Comparison of ENCODE assay signal across 11 cellular contexts in the genomic region with DNA sequence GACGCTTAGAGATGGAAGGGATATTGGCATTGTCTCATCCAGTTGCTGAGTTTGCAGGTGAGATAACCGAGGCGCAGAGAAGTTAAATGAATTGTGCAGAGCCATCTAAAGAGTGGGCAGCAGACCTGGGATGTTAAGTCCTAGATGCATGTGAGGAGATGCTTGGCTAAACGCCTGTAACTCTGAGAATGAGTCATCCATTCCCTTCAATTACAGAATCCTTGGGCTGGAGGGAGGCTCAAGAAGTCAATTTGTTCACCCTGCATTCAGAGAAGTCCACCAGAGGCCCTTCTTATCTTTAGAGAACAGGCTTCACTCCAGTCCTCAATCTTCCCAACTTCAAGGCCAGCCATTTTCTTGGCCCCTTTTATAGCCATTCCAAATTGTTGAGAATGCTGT. TPM values are rescaled to one million over a fixed set of nuclear protein-coding genes. Genes with fewer than 3 reads are reported as not detected.
DNase-seq lines count a peak whose midpoint lies in the region; ATAC-seq, FAIRE-seq and TF ChIP-seq lines count a peak whose summit lies in the region.
"Had no signal": no experiment of that assay in that cellular context is flagged by ENCODE, and none has a peak within 500 bp of the region (broad histone marks: within the 10 kb centered on the region; RNA-seq: fewer than 3 reads in every experiment).

No MANE protein-coding gene starts in this region.

- H3K9me2 ChIP-seq in PC-3 (replicated peaks; ENCODE audit: low read length): no peaks in the 10 kb centered on the region

- H3K27me3 Mint-ChIP-seq in endodermal cell (ENCODE audit: insufficient read depth): peaks cover 5% of the 10 kb centered on the region

- no peaks in the 10 kb centered on the region for H3K9me3 Mint-ChIP-seq in endodermal cell

- BruUV-seq in PC-3 (replicated peaks; lab: Mats Ljungman, UMichigan): no TSS peak

- H3K4me2 ChIP-seq in PC-3 (ENCODE audit: low read length) (no peak overlapping the region), osteoblast (ENCODE audit: insufficient read depth, low read length) (peak overlapping the region; percentile 91)

- no peak for TF ChIP-seq CTCF in PC-3 (conservative IDR thresholded peaks at IDR 0.05; ENCODE audit: low read depth, low read length)
- no peak for TF ChIP-seq CTCF in endodermal cell (conservative IDR thresholded peaks at IDR 0.05)
- TF ChIP-seq CTCF in osteoblast (IDR thresholded peaks at IDR 0.05; ENCODE audit: extremely low read depth, low read depth, low read length): no peak
- TF ChIP-seq CTCF in D721Med (IDR thresholded peaks at IDR 0.05; ENCODE audit: insufficient read depth, missing control alignments): no peak

- POLR2A ChIA-PET in PC-3 (lab: Charles Lee; ENCODE audit: unreplicated experiment): no interaction called here

- no peaks in the 10 kb centered on the region for H3K36me3 Mint-ChIP-seq in endodermal cell (ENCODE audit: low read depth)

- no peak overlapping the region for H3K27ac Mint-ChIP-seq in endodermal cell

- H3K79me2 ChIP-seq in PC-3 (ENCODE audit: low read length) (no peaks in the 10 kb centered on the region), osteoblast (ENCODE audit: insufficient read depth, low read length) (peaks cover 7% of the 10 kb centered on the region)

- no peaks in the 10 kb centered on the region for H3F3A ChIP-seq in PC-3 (ENCODE audit: low read length, unreplicated experiment)

- ATAC-seq in PC-3: 0 out of 2 replicates have a peak, but pooled peaks have one; percentile 11
- no peak for ATAC-seq in HG02981 (IDR thresholded peaks at IDR 0.05; ENCODE audit: unreplicated experiment)

- H3K36me3 ChIP-seq in PC-3 (ENCODE audit: low read depth, low read length) (no peaks in the 10 kb centered on the region), endodermal cell (ENCODE audit: control insufficient read depth, insufficient read depth, low read length) (no peaks in the 10 kb centered on the region), osteoblast (ENCODE audit: insufficient read depth, low read length) (no peaks in the 10 kb centered on the region)
- H3K36me3 ChIP-seq: ovary, SJCRH30 had no signal

- CTCF ChIA-PET in PC-3 (lab: Charles Lee): no interaction called here

- H4K20me1 ChIP-seq in PC-3 (ENCODE audit: low read length) (no peaks in the 10 kb centered on the region), osteoblast (ENCODE audit: insufficient read depth, low read length) (peaks cover 10% of the 10 kb centered on the region)

- no peak overlapping the region for H2AFZ ChIP-seq in PC-3 (ENCODE audit: low read length)
- H2AFZ ChIP-seq in osteoblast (ENCODE audit: low read length): no peak overlapping the region

- peaks cover 17% of the 10 kb centered on the region for H3K4me1 Mint-ChIP-seq in endodermal cell

- H3K4me1 ChIP-seq in PC-3 (ENCODE audit: insufficient read depth, low read length) (peaks cover 7% of the 10 kb centered on the region; the same call in 1 of the 2 replicates), endodermal cell (ENCODE audit: control insufficient read depth, insufficient read depth, low read length) (peaks cover 7% of the 10 kb centered on the region), osteoblast (ENCODE audit: insufficient read depth, low read length) (peaks cover 19% of the 10 kb centered on the region)
- H3K4me1 ChIP-seq: SJCRH30 had no signal

- H3K9me3 ChIP-seq in PC-3 (ENCODE audit: low read length): no peaks in the 10 kb centered on the region
- no peaks in the 10 kb centered on the region for H3K9me3 ChIP-seq in endodermal cell (ENCODE audit: control insufficient read depth, low read length)
- no peaks in the 10 kb centered on the region for H3K9me3 ChIP-seq in osteoblast (ENCODE audit: low read depth, low read length)
- H3K9me3 ChIP-seq: ovary, SJCRH30 had no signal

- H3K27me3 ChIP-seq in PC-3 (ENCODE audit: low read length) (no peaks in the 10 kb centered on the region), endodermal cell (ENCODE audit: control insufficient read depth, insufficient read depth, low read length, poor library complexity, severe bottlenecking) (no peaks in the 10 kb centered on the region), osteoblast (ENCODE audit: insufficient read depth, low read length) (peaks cover 2% of the 10 kb centered on the region)
- H3K27me3 ChIP-seq: ovary had no signal

- peak; percentile 43 for DNase-seq in DMS 273 (lab: John Stamatoyannopoulos, UW; ENCODE audit: unreplicated experiment)
- peak; percentile 56 for DNase-seq in PC-3
- DNase-seq in endodermal cell: no peak
- peak; percentile 92 for DNase-seq in osteoblast (ENCODE audit: insufficient read length, low spot score, missing footprints)
- no peak for DNase-seq in stimulated activated CD4-positive, alpha-beta T cell treated with anti-CD3 and anti-CD28 coated beads, Interleukin-4, amount 100 ng/mL, for 1 hour
- no peak for DNase-seq in D721Med (ENCODE audit: insufficient read length, low spot score)
- DNase-seq in stimulated activated CD4-positive, alpha-beta T cell treated with anti-CD3 and anti-CD28 coated beads, Interleukin-15, amount 100 ng/mL, for 24 hours: no peak
- DNase-seq: ovary, SJCRH30 had no signal

- peak overlapping the region; percentile 62 for H3K4me3 Mint-ChIP-seq in endodermal cell

- FAIRE-seq in D721Med (lab: Jason Lieb, UNC): no peak

- intact Hi-C loops in PC-3 (cut with micrococcal nuclease): loop anchor here (10.0 kb wide), 2 partner anchors 179 to 289 kb away; partner anchors contain the start of gene XDH

- WGBS in endodermal cell (ENCODE audit: insufficient coverage in 1 of 2, insufficient read length in 1 of 2), 2 experiments: 82 to 95% methylated on average over 4 of the region's 4 CpGs

- H3K27ac ChIP-seq in PC-3 (ENCODE audit: low read length) (no peak overlapping the region), endodermal cell (ENCODE audit: low read depth, low read length) (no peak overlapping the region), osteoblast (ENCODE audit: low read depth, low read length) (no peak overlapping the region)
- H3K27ac ChIP-seq: HL-60, ovary, SJCRH30 had no signal

- no peak overlapping the region for H3K9ac ChIP-seq in PC-3 (ENCODE audit: low read length)
- no peak overlapping the region for H3K9ac ChIP-seq in endodermal cell (ENCODE audit: extremely low read depth, low read length, poor library complexity, severe bottlenecking)

- H3K4me3 ChIP-seq in PC-3 (ENCODE audit: low read length) (no peak overlapping the region), endodermal cell (ENCODE audit: low read length) (peak overlapping the region; percentile 87), osteoblast (ENCODE audit: insufficient read depth, low read length) (no peak overlapping the region)
- H3K4me3 ChIP-seq: ovary, SJCRH30 had no signal

RNA-seq across cellular contexts. Expression of gene EHD3, which starts 1.6 kb away (rescaled TPM):
- 3.2 and 4.4 TPM in 2 replicates for total RNA-seq in PC-3 (2014; rRNA removed)
- 10 to 100 TPM; 10.7 to 15.5 TPM for total RNA-seq in endodermal cell
- polyA plus RNA-seq in endodermal cell (2013, experiment 1 of 2): 8.2 TPM
- 9.2 TPM for polyA plus RNA-seq in endodermal cell (2013, experiment 2 of 2)
- 16.3 and 17.4 TPM in 2 replicates for total RNA-seq in osteoblast
- total RNA-seq: SJCRH30 had no signal

RNA-seq across cellular contexts. Expression of gene CAPN14, which starts 18.2 kb away (rescaled TPM):
- total RNA-seq in PC-3 (2014; rRNA removed) (0.35 TPM in 1 of 2 replicates, not detected in the other), endodermal cell (under 1 TPM; 0.31 to 0.40 TPM), osteoblast (under 0.01 TPM in 2 replicates)
- 0.28 TPM for polyA plus RNA-seq in endodermal cell (2013, experiment 1 of 2)
- polyA plus RNA-seq in endodermal cell (2013, experiment 2 of 2): 0.41 TPM
- total RNA-seq: SJCRH30 had no signal

Comparison
In these comparisons a context has a peak if more than half of its experiments do, and no peak if none do; other contexts are left out.
1. DNase-seq: peak in DMS 273 (single experiment), PC-3 (single experiment) and osteoblast (single experiment); none in endodermal cell (single experiment), stimulated activated CD4-positive, alpha-beta T cell treated with anti-CD3 and anti-CD28 coated beads, Interleukin-4, amount 100 ng/mL, for 1 hour (single experiment), D721Med (single experiment) and stimulated activated CD4-positive, alpha-beta T cell treated with anti-CD3 and anti-CD28 coated beads, Interleukin-15, amount 100 ng/mL, for 24 hours (single experiment).